Comparison of ENCODE assay signal across 7 cellular contexts in the genomic region with DNA sequence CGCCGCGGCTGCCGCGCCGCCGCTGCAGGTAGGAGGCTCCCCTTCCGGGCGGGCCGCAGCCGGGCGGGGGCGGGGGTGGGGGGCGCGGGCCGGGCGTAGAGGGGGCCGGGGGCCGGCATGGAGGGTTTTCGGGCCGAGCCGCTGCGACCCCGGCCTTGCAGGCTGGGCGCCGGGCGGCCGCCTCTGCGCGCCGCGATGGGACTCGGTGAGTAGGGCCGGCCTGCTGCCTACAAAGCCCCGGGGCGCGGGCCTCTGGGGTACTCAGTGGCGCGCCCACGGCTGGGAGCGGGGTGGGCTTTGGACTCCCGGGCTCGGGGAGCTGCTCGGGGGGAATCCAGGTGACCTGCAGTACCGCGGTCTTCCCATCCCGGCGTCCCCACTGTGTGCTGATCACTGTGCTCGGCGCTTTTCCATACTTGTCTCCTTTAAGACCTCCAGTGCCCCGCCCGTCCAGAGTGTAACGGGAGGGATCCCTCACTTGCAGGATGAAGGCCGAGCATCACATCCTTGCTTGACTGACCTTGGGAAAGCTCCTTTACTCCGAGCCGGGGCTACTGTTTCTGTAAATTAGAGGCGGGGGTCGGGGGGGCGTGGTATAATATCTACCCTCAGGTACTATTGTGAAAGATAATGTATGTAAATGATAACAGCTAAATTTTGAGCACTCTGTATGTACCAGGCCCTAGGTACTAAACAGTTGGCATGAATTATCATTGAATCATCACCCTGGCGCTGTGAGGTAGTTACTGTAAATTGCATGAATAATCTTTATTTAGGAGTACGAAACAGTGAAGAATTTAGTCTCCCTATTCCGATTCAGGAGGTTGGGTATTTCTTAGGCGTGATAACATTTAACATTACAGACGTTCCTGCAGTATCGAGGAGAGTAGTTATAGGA.
DNase-seq lines count a peak whose midpoint lies in the region; ATAC-seq and TF ChIP-seq lines count a peak whose summit lies in the region.

No MANE protein-coding gene starts in this region.

- CTCF ChIA-PET in HEK293T (lab: Yijun Ruan, JAX): no interaction called here

- H3K27ac ChIP-seq in MM.1S (ENCODE audit: low read length): peak overlapping the region; percentile 16; the same call in 1 of the 2 replicates

- H3K9me3 ChIP-seq in MM.1S (replicated peaks; ENCODE audit: insufficient read depth, low read length) (no peaks in the 10 kb centered on the region), endocrine pancreas (ENCODE audit: control insufficient read depth, low read length) (no peaks in the 10 kb centered on the region)

- H3K4me1 ChIP-seq in MM.1S (ENCODE audit: low read length) (peaks cover 6% of the 10 kb centered on the region), endocrine pancreas (ENCODE audit: control insufficient read depth, insufficient read depth, low read length) (peaks cover 5% of the 10 kb centered on the region)

- H3K27me3 Mint-ChIP-seq in memory B cell: no peaks in the 10 kb centered on the region

- POLR2A ChIA-PET in HEK293T (lab: Yijun Ruan, JAX): interaction anchor here (0.8 to 2.6 kb wide), 3 partner anchors 13 to 74 kb away, joined by 3 to 12 read pairs (median 6); no protein-coding TSS in a partner anchor

- peak overlapping the region; percentile 69 for H3K4me2 ChIP-seq in MM.1S (ENCODE audit: low read depth, low read length)

- H3K9me3 Mint-ChIP-seq in memory B cell: no peaks in the 10 kb centered on the region

- peaks cover 37% of the 10 kb centered on the region for H3K4me1 Mint-ChIP-seq in memory B cell

- peaks cover 6% of the 10 kb centered on the region; the same call in 1 of the 2 replicates for H3F3A ChIP-seq in MM.1S (ENCODE audit: insufficient read depth, low read length)

- H2AFZ ChIP-seq in MM.1S (ENCODE audit: low read length): peak overlapping the region; percentile 63

- peak overlapping the region; percentile 35 for H3K27ac Mint-ChIP-seq in memory B cell

- H3K27me3 ChIP-seq in MM.1S (replicated peaks; ENCODE audit: insufficient read depth, low read length) (no peaks in the 10 kb centered on the region), endocrine pancreas (ENCODE audit: control insufficient read depth, insufficient read depth, low read length) (no peaks in the 10 kb centered on the region)

- H3K4me3 ChIP-seq in MM.1S (ENCODE audit: low read length) (peak overlapping the region; percentile 66), endocrine pancreas (ENCODE audit: control insufficient read depth, insufficient read depth, low read length) (peak overlapping the region; percentile 87)

- H4K20me1 ChIP-seq in MM.1S (ENCODE audit: insufficient read depth, low read length): no peaks in the 10 kb centered on the region

- H3K9ac ChIP-seq in MM.1S (ENCODE audit: low read length): peak overlapping the region; percentile 62
- peak overlapping the region; percentile 82 for H3K9ac ChIP-seq in endocrine pancreas (ENCODE audit: control insufficient read depth, insufficient read depth, low read length)

- no peaks in the 10 kb centered on the region for H3K9me2 ChIP-seq in MM.1S (replicated peaks; ENCODE audit: insufficient read depth, low read length)

- ATAC-seq in GM18502 (IDR thresholded peaks at IDR 0.05; ENCODE audit: poor library complexity, unreplicated experiment): peak; percentile 70
- ATAC-seq in memory B cell (ENCODE audit: low read depth): peak; percentile 43

- no peaks in the 10 kb centered on the region for H3K36me3 ChIP-seq in MM.1S (replicated peaks; ENCODE audit: insufficient read depth, low read length)
- H3K36me3 ChIP-seq in endocrine pancreas (ENCODE audit: control insufficient read depth, insufficient read depth, low read length): no peaks in the 10 kb centered on the region

- H3K36me3 Mint-ChIP-seq in memory B cell: no peaks in the 10 kb centered on the region

- no peak for TF ChIP-seq CTCF in MM.1S (IDR thresholded peaks at IDR 0.05; ENCODE audit: low read length)

- DNase-seq in HEK293T (ENCODE audit: extremely low spot score) (peak; percentile 66), MM.1S (peak; percentile 27), memory B cell (ENCODE audit: low spot score in 2 of 2) (peak; percentile 7 to 50)
- peak; percentile 9 for DNase-seq in activated CD4-positive, alpha-beta T cell treated with anti-CD3 and anti-CD28 coated beads for 1 hour
- peak; percentile 19 for DNase-seq in stimulated activated naive CD4-positive, alpha-beta T cell treated with Interleukin-2 at 50 U/mL for 16 hours (lab: John Stamatoyannopoulos, UW)

- H3K4me3 Mint-ChIP-seq in memory B cell: peak overlapping the region; percentile 81

- peaks cover 32% of the 10 kb centered on the region for H3K79me2 ChIP-seq in MM.1S (ENCODE audit: low read length)

TF ChIP-seq in HEK293T, 16 proteins besides CTCF, POLR2A, EP300 and RAD21:
- TF ChIP-seq, protein P1, sequence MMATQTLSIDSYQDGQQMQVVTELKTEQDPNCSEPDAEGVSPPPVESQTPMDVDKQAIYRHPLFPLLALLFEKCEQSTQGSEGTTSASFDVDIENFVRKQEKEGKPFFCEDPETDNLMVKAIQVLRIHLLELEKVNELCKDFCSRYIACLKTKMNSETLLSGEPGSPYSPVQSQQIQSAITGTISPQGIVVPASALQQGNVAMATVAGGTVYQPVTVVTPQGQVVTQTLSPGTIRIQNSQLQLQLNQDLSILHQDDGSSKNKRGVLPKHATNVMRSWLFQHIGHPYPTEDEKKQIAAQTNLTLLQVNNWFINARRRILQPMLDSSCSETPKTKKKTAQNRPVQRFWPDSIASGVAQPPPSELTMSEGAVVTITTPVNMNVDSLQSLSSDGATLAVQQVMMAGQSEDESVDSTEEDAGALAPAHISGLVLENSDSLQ (IDR thresholded peaks at IDR 0.05): no peak
- TF ChIP-seq BHLHE40 (IDR thresholded peaks at IDR 0.05; ENCODE audit: borderline replicate concordance) (no peak), HDGF (IDR thresholded peaks at IDR 0.05; ENCODE audit: borderline replicate concordance) (no peak), LEF1 (IDR thresholded peaks at IDR 0.05; ENCODE audit: borderline replicate concordance) (no peak), ELF4 (IDR thresholded peaks at IDR 0.05) (no peak), CTBP1 (IDR thresholded peaks at IDR 0.05; ENCODE audit: borderline replicate concordance) (no peak), L3MBTL2 (conservative IDR thresholded peaks at IDR 0.05) (no peak), SP1 (IDR thresholded peaks at IDR 0.05) (no peak), FOXM1 (IDR thresholded peaks at IDR 0.05; ENCODE audit: borderline replicate concordance) (no peak), FOXK2 (IDR thresholded peaks at IDR 0.05) (no peak), FOXA1 (IDR thresholded peaks at IDR 0.05) (no peak), NFRKB (IDR thresholded peaks at IDR 0.05) (no peak)

Comparison
In these comparisons a context has a peak if more than half of its experiments do, and no peak if none do; other contexts are left out.
1. Peak in every context shown above with its lines: DNase-seq, ATAC-seq, H3K4me3 ChIP-seq and H3K27ac ChIP-seq.
2. DNase-seq: peak in every context shown above with its lines; median percentile 66 in HEK293T; 28 in memory B cell; 27 in MM.1S; 19 in stimulated activated naive CD4-positive, alpha-beta T cell treated with Interleukin-2 at 50 U/mL for 16 hours; 9 in activated CD4-positive, alpha-beta T cell treated with anti-CD3 and anti-CD28 coated beads for 1 hour.